ENCODE assay signal across 8 cellular contexts in genomic region chr6:43628392-43629103, GRCh38. TPM values are rescaled to one million over a fixed set of nuclear protein-coding genes. Genes with fewer than 3 reads are reported as not detected.
DNase-seq lines count a peak whose midpoint lies in the region; ATAC-seq and TF ChIP-seq lines count a peak whose summit lies in the region.

No MANE protein-coding gene starts in this region.

- WGBS in adipose tissue, 3 donors = 0 to 3% (median 2%) methylated on average over 21 to 25 of the region's 25 CpGs

- H3K27ac ChIP-seq in HUES6 (ENCODE audit: low read depth, low read length) (peak overlapping the region; percentile 56; the same call in 1 of the 2 replicates), SU-DHL-6 (ENCODE audit: low read depth, low read length) (peak overlapping the region; percentile 76), adipose tissue (ENCODE audit: low read depth, low read length) (peak overlapping the region; percentile 93), right atrium auricular region (peak overlapping the region; percentile 98)

- ATAC-seq in GM19035 (IDR thresholded peaks at IDR 0.05; ENCODE audit: unreplicated experiment) = no peak

- peak overlapping the region; percentile 69 for H3K4me2 ChIP-seq in SU-DHL-6 (ENCODE audit: low read depth, low read length, poor library complexity, severe bottlenecking)

- H3K9ac ChIP-seq in HUES6 (ENCODE audit: low read length) (peak overlapping the region; percentile 63), SU-DHL-6 (ENCODE audit: low read length) (peak overlapping the region; percentile 76)

- H3F3A ChIP-seq in SU-DHL-6 (ENCODE audit: insufficient read depth) = peaks cover 13% of the 10 kb centered on the region

- H4K20me1 ChIP-seq in SU-DHL-6 (ENCODE audit: low read depth, low read length) = no peaks in the 10 kb centered on the region

- H3K9me3 ChIP-seq in HUES6 (ENCODE audit: control insufficient read depth, insufficient read depth, low read depth, low read length) = no peaks in the 10 kb centered on the region
- no peaks in the 10 kb centered on the region for H3K9me3 ChIP-seq in SU-DHL-6 (ENCODE audit: insufficient read depth, low read length)
- H3K9me3 ChIP-seq in right atrium auricular region = no peaks in the 10 kb centered on the region

- no peaks in the 10 kb centered on the region for H3K27me3 ChIP-seq in HUES6 (ENCODE audit: control insufficient read depth, insufficient read depth, low read length)
- H3K27me3 ChIP-seq in SU-DHL-6 (ENCODE audit: low read length) = no peaks in the 10 kb centered on the region
- H3K27me3 ChIP-seq in right atrium auricular region = no peaks in the 10 kb centered on the region

- H3K36me3 ChIP-seq in HUES6 (ENCODE audit: control insufficient read depth, insufficient read depth, low read length) (peaks cover 39% of the 10 kb centered on the region), SU-DHL-6 (ENCODE audit: low read length) (no peaks in the 10 kb centered on the region), right atrium auricular region (peaks cover 25% of the 10 kb centered on the region)

- H3K79me2 ChIP-seq in SU-DHL-6 (ENCODE audit: insufficient read depth, low read length) = peaks cover 20% of the 10 kb centered on the region

- DNase-seq in NCI-H1436 (lab: John Stamatoyannopoulos, UW) (peak; percentile 44), NCI-H1436 treated with DMSO at 0.1 percent for 48 hours (lab: John Stamatoyannopoulos, UW) (no peak), right atrium auricular region (ENCODE audit: low spot score) (no peak), retinal pigment epithelial cell (ENCODE audit: low read depth) (no peak)

- H3K4me1 ChIP-seq in HUES6 (ENCODE audit: control insufficient read depth, insufficient read depth, low read length) = peaks cover 8% of the 10 kb centered on the region
- H3K4me1 ChIP-seq in right atrium auricular region = peaks cover 0 to 30% of the 10 kb centered on the region in 2 donors

- H3K9me2 ChIP-seq in SU-DHL-6 (replicated peaks; ENCODE audit: insufficient read depth, low read length) = no peaks in the 10 kb centered on the region

- peak overlapping the region; percentile 11 for H2AFZ ChIP-seq in SU-DHL-6 (ENCODE audit: low read depth, low read length, severe bottlenecking)

- TF ChIP-seq CTCF in SU-DHL-6 (IDR thresholded peaks at IDR 0.05; ENCODE audit: insufficient read depth, low read length, poor library complexity, severe bottlenecking) (no peak), right atrium auricular region (IDR thresholded peaks at IDR 0.05) (no peak), retinal pigment epithelial cell (conservative IDR thresholded peaks at IDR 0.05; ENCODE audit: low read depth, low read length) (no peak)

- H3K4me3 ChIP-seq in HUES6 (ENCODE audit: low read depth, low read length) (peak overlapping the region; percentile 74), SU-DHL-6 (ENCODE audit: insufficient read depth, low read length, poor library complexity, severe bottlenecking) (peak overlapping the region; percentile 78), right atrium auricular region (peak overlapping the region; percentile 91 to 99), retinal pigment epithelial cell (ENCODE audit: low read length) (peak overlapping the region; percentile 95)

RNA-seq across cellular contexts. Expression of gene GTPBP2, which starts 0.5 kb away (rescaled TPM):
- polyA plus RNA-seq in adipose tissue = 10 to 100 TPM; 27.3 to 49.6 (median 45.2) TPM
- 10 to 100 TPM; 15.7 to 20.7 TPM for total RNA-seq in right atrium auricular region

RNA-seq across cellular contexts. Expression of gene MAD2L1BP, which starts 7.1 kb away (rescaled TPM):
- polyA plus RNA-seq in adipose tissue = 10 to 100 TPM; 14.8 to 20.5 (median 15.1) TPM
- 10 to 100 TPM; 22.8 to 28.2 TPM for total RNA-seq in right atrium auricular region

RNA-seq across cellular contexts. Expression of gene RSPH9, which starts 16.3 kb away (rescaled TPM):
- under 1 TPM; 0.21 to 0.52 (median 0.22) TPM for polyA plus RNA-seq in adipose tissue
- under 1 TPM in 1 of 2 donors, not detected in 1; 0.12 TPM for total RNA-seq in right atrium auricular region

RNA-seq across cellular contexts. Expression of gene POLH, which starts 52.6 kb away (rescaled TPM):
- 1 to 10 TPM; 3.2 to 5.5 (median 4.3) TPM for polyA plus RNA-seq in adipose tissue
- 1 to 10 TPM; 5.5 to 6.2 TPM for total RNA-seq in right atrium auricular region

RNA-seq across cellular contexts. Expression of gene XPO5, which starts 52.7 kb away (rescaled TPM):
- polyA plus RNA-seq in adipose tissue = 10 to 100 TPM in 1 of 3 donors, 1 to 10 TPM in 2; 7.0 to 12.8 (median 9.8) TPM
- total RNA-seq in right atrium auricular region = 10 to 100 TPM in 1 of 2 donors, 1 to 10 TPM in 1; 8.8 to 11.8 TPM
